In genomic region chr1:16776835-16777234, GRCh38 we compare ENCODE assay signal across 4 cellular contexts. TPM values are rescaled to one million over a fixed set of nuclear protein-coding genes. Genes with fewer than 3 reads are reported as not detected.
"Had no signal": no experiment of that assay in that cellular context is flagged by ENCODE, and none has a peak within 500 bp of the region (broad histone marks: within the 10 kb centered on the region; RNA-seq: fewer than 3 reads in every experiment).

No MANE protein-coding gene starts in this region.

RNA-seq across cellular contexts. Expression of gene RNU1-4, which starts 36.5 kb away (rescaled TPM):
- total RNA-seq: osteoblast had no signal
- polyA plus RNA-seq: heart right ventricle, pancreas, stomach had no signal
